34 cellular contexts compared by ENCODE assay signal in genomic region chr3:35307296-35307695, GRCh38.
"Had no signal": no experiment of that assay in that cellular context is flagged by ENCODE, and none has a peak within 500 bp of the region (broad histone marks: within the 10 kb centered on the region; RNA-seq: fewer than 3 reads in every experiment).

No MANE protein-coding gene starts in this region.

- DNase-seq: activated CD4-positive, alpha-beta memory T cell treated with anti-CD3 and anti-CD28 coated beads, Interleukin-2, amount 10 ng/mL, durations not matched to agents 7 days and 5 days; activated CD4-positive, alpha-beta T cell treated with anti-CD3 and anti-CD28 coated beads for 1 hour; activated CD4-positive, alpha-beta T cell treated with anti-CD3 and anti-CD28 coated beads for 36 hours; activated CD4-positive, alpha-beta T cell treated with anti-CD3 and anti-CD28 coated beads for 48 hours; activated CD4-positive, alpha-beta T cell treated with anti-CD3 and anti-CD28 coated beads, Interleukin-2, amount 10 ng/mL, durations not matched to agents 7 days and 5 days; activated CD4-positive, alpha-beta T cell treated with anti-CD3 and anti-CD28 coated beads, Interleukin-2, amount 50 U/mL, for 48 hours; activated CD4-positive, CD25-positive, alpha-beta regulatory T cell; activated CD8-positive, alpha-beta memory T cell treated with anti-CD3 and anti-CD28 coated beads for 24 hours; activated CD8-positive, alpha-beta memory T cell treated with anti-CD3 and anti-CD28 coated beads, Interleukin-2, amount 10 ng/mL, durations not matched to agents 7 days and 5 days; activated CD8-positive, alpha-beta memory T cell treated with anti-CD3 and anti-CD28 coated beads, Interleukin-2, amount 50 U/mL, for 48 hours; activated CD8-positive, alpha-beta T cell treated with anti-CD3 and anti-CD28 coated beads, Interleukin-2, amount 10 ng/mL, durations not matched to agents 7 days and 5 days; activated effector memory CD4-positive, alpha-beta T cell treated with Interleukin-2 at 50 U/mL for 16 hours; activated gamma-delta T cell; activated naive CD4-positive, alpha-beta T cell treated with anti-CD3 and anti-CD28 coated beads, Interleukin-2, amount 10 ng/mL, durations not matched to agents 7 days and 5 days; activated naive CD4-positive, alpha-beta T cell treated with Interleukin-2 at 50 U/mL for 16 hours; activated naive CD8-positive, alpha-beta T cell treated with anti-CD3 and anti-CD28 coated beads, Interleukin-2, amount 10 ng/mL, durations not matched to agents 7 days and 5 days; activated naive CD8-positive, alpha-beta T cell treated with anti-CD3 and anti-CD28 coated beads, Interleukin-2, amount 50 U/mL, for 24 hours; activated T-cell treated with anti-CD3 and anti-CD28 coated beads, Interleukin-2, amount 50 U/mL, for 24 hours; activated T-cell treated with anti-CD3 and anti-CD28 coated beads, Interleukin-2, amount 50 U/mL, for 48 hours; amygdala; anterior cingulate cortex; T-helper 2 cell; T-helper 9 cell; WERI-Rb-1 had no signal

- H3K4me3 Mint-ChIP-seq: activated CD4-positive, alpha-beta memory T cell treated with anti-CD3 and anti-CD28 coated beads, Interleukin-2, amount 10 ng/mL, durations not matched to agents 7 days and 5 days; activated CD4-positive, alpha-beta T cell treated with anti-CD3 and anti-CD28 coated beads for 36 hours; activated CD4-positive, alpha-beta T cell treated with anti-CD3 and anti-CD28 coated beads, Interleukin-2, amount 10 ng/mL, durations not matched to agents 7 days and 5 days; activated CD8-positive, alpha-beta memory T cell treated with anti-CD3 and anti-CD28 coated beads, Interleukin-2, amount 10 ng/mL, durations not matched to agents 7 days and 5 days; activated CD8-positive, alpha-beta T cell treated with anti-CD3 and anti-CD28 coated beads, Interleukin-2, amount 10 ng/mL, durations not matched to agents 7 days and 5 days; activated naive CD4-positive, alpha-beta T cell treated with anti-CD3 and anti-CD28 coated beads, Interleukin-2, amount 10 ng/mL, durations not matched to agents 7 days and 5 days; activated naive CD4-positive, alpha-beta T cell treated with anti-CD3 and anti-CD28 coated beads, Interleukin-2, amount 50 U/mL, for 24 hours; activated naive CD8-positive, alpha-beta T cell; activated naive CD8-positive, alpha-beta T cell treated with anti-CD3 and anti-CD28 coated beads, Interleukin-2, amount 10 ng/mL, durations not matched to agents 7 days and 5 days; activated naive CD8-positive, alpha-beta T cell treated with anti-CD3 and anti-CD28 coated beads, Interleukin-2, amount 50 U/mL, for 24 hours; activated T-cell treated with anti-CD3 and anti-CD28 coated beads, Interleukin-2, amount 50 U/mL, for 24 hours; brain; central memory CD8-positive, alpha-beta T cell; T-helper 2 cell treated with Interferon-gamma antibody and Interleukin-4, amounts not matched to agents 5 μg/mL and 100 μg/mL, for 36 hours; WTC11 had no signal

- H3K36me3 Mint-ChIP-seq: activated CD8-positive, alpha-beta memory T cell treated with anti-CD3 and anti-CD28 coated beads, Interleukin-2, amount 10 ng/mL, durations not matched to agents 7 days and 5 days; activated naive CD4-positive, alpha-beta T cell treated with anti-CD3 and anti-CD28 coated beads, Interleukin-2, amount 10 ng/mL, durations not matched to agents 7 days and 5 days; activated naive CD4-positive, alpha-beta T cell treated with anti-CD3 and anti-CD28 coated beads, Interleukin-2, amount 50 U/mL, for 24 hours; activated naive CD8-positive, alpha-beta T cell; activated naive CD8-positive, alpha-beta T cell treated with anti-CD3 and anti-CD28 coated beads, Interleukin-2, amount 10 ng/mL, durations not matched to agents 7 days and 5 days; brain; WTC11 had no signal

- H3K4me3 ChIP-seq: ascending aorta, cardiac muscle cell, coronary artery had no signal

- H3K4me1 Mint-ChIP-seq: activated CD4-positive, alpha-beta memory T cell treated with anti-CD3 and anti-CD28 coated beads, Interleukin-2, amount 10 ng/mL, durations not matched to agents 7 days and 5 days; activated CD4-positive, alpha-beta T cell treated with anti-CD3 and anti-CD28 coated beads for 36 hours; activated CD4-positive, alpha-beta T cell treated with anti-CD3 and anti-CD28 coated beads, Interleukin-2, amount 10 ng/mL, durations not matched to agents 7 days and 5 days; activated CD8-positive, alpha-beta memory T cell treated with anti-CD3 and anti-CD28 coated beads, Interleukin-2, amount 10 ng/mL, durations not matched to agents 7 days and 5 days; activated naive CD4-positive, alpha-beta T cell treated with anti-CD3 and anti-CD28 coated beads, Interleukin-2, amount 10 ng/mL, durations not matched to agents 7 days and 5 days; activated naive CD4-positive, alpha-beta T cell treated with anti-CD3 and anti-CD28 coated beads, Interleukin-2, amount 50 U/mL, for 24 hours; activated naive CD8-positive, alpha-beta T cell treated with anti-CD3 and anti-CD28 coated beads, Interleukin-2, amount 10 ng/mL, durations not matched to agents 7 days and 5 days; activated naive CD8-positive, alpha-beta T cell treated with anti-CD3 and anti-CD28 coated beads, Interleukin-2, amount 50 U/mL, for 24 hours; brain; central memory CD8-positive, alpha-beta T cell; WTC11 had no signal

- H3K27me3 ChIP-seq: ascending aorta, cardiac muscle cell had no signal

- H3K4me1 ChIP-seq: ascending aorta had no signal

- H3K27ac ChIP-seq: ascending aorta, cardiac muscle cell, coronary artery, WERI-Rb-1 had no signal

- H3K27ac Mint-ChIP-seq: activated CD4-positive, alpha-beta memory T cell treated with anti-CD3 and anti-CD28 coated beads, Interleukin-2, amount 10 ng/mL, durations not matched to agents 7 days and 5 days; activated CD4-positive, alpha-beta T cell treated with anti-CD3 and anti-CD28 coated beads for 36 hours; activated CD4-positive, alpha-beta T cell treated with anti-CD3 and anti-CD28 coated beads, Interleukin-2, amount 10 ng/mL, durations not matched to agents 7 days and 5 days; activated CD8-positive, alpha-beta memory T cell treated with anti-CD3 and anti-CD28 coated beads, Interleukin-2, amount 10 ng/mL, durations not matched to agents 7 days and 5 days; activated CD8-positive, alpha-beta T cell treated with anti-CD3 and anti-CD28 coated beads, Interleukin-2, amount 10 ng/mL, durations not matched to agents 7 days and 5 days; activated naive CD4-positive, alpha-beta T cell treated with anti-CD3 and anti-CD28 coated beads, Interleukin-2, amount 10 ng/mL, durations not matched to agents 7 days and 5 days; activated naive CD4-positive, alpha-beta T cell treated with anti-CD3 and anti-CD28 coated beads, Interleukin-2, amount 50 U/mL, for 24 hours; activated naive CD8-positive, alpha-beta T cell; activated naive CD8-positive, alpha-beta T cell treated with anti-CD3 and anti-CD28 coated beads, Interleukin-2, amount 10 ng/mL, durations not matched to agents 7 days and 5 days; activated naive CD8-positive, alpha-beta T cell treated with anti-CD3 and anti-CD28 coated beads, Interleukin-2, amount 50 U/mL, for 24 hours; activated T-cell treated with anti-CD3 and anti-CD28 coated beads, Interleukin-2, amount 50 U/mL, for 24 hours; activated T-helper 2 cell treated with anti-CD3 and anti-CD28 coated beads, Interferon-gamma antibody, Interleukin-2, Interleukin-4, amounts not matched to agents 10 μg/mL and 5 μg/mL and 100 μg/mL, durations not matched to agents 14 hours and 24 hours and 36 hours; T-helper 2 cell treated with Interferon-gamma antibody and Interleukin-4, amounts not matched to agents 5 μg/mL and 100 μg/mL, for 36 hours; WTC11 had no signal

- H3K36me3 ChIP-seq: ascending aorta, cardiac muscle cell, WERI-Rb-1 had no signal

- H3K9me3 ChIP-seq: ascending aorta had no signal

- H3K9me3 Mint-ChIP-seq: activated CD4-positive, alpha-beta T cell treated with anti-CD3 and anti-CD28 coated beads, Interleukin-2, amount 10 ng/mL, durations not matched to agents 7 days and 5 days; activated naive CD4-positive, alpha-beta T cell treated with anti-CD3 and anti-CD28 coated beads, Interleukin-2, amount 10 ng/mL, durations not matched to agents 7 days and 5 days; activated naive CD8-positive, alpha-beta T cell treated with anti-CD3 and anti-CD28 coated beads, Interleukin-2, amount 10 ng/mL, durations not matched to agents 7 days and 5 days; activated T-helper 2 cell treated with anti-CD3 and anti-CD28 coated beads, Interferon-gamma antibody, Interleukin-2, Interleukin-4, amounts not matched to agents 10 μg/mL and 5 μg/mL and 100 μg/mL, durations not matched to agents 14 hours and 24 hours and 36 hours; T-helper 2 cell treated with Interferon-gamma antibody and Interleukin-4, amounts not matched to agents 5 μg/mL and 100 μg/mL, for 36 hours; WTC11 had no signal

- H3K27me3 Mint-ChIP-seq: activated CD4-positive, alpha-beta memory T cell treated with anti-CD3 and anti-CD28 coated beads, Interleukin-2, amount 10 ng/mL, durations not matched to agents 7 days and 5 days; activated CD8-positive, alpha-beta memory T cell treated with anti-CD3 and anti-CD28 coated beads, Interleukin-2, amount 10 ng/mL, durations not matched to agents 7 days and 5 days; activated naive CD4-positive, alpha-beta T cell treated with anti-CD3 and anti-CD28 coated beads, Interleukin-2, amount 10 ng/mL, durations not matched to agents 7 days and 5 days; activated naive CD4-positive, alpha-beta T cell treated with anti-CD3 and anti-CD28 coated beads, Interleukin-2, amount 50 U/mL, for 24 hours; activated T-cell treated with anti-CD3 and anti-CD28 coated beads, Interleukin-2, amount 50 U/mL, for 24 hours; brain; central memory CD8-positive, alpha-beta T cell had no signal
